ENCODE assay signal across 8 cellular contexts in genomic region chr12:108773798-108774788, GRCh38. TPM values are rescaled to one million over a fixed set of nuclear protein-coding genes. Genes with fewer than 3 reads are reported as not detected.
DNase-seq lines count a peak whose midpoint lies in the region; ATAC-seq and TF ChIP-seq lines count a peak whose summit lies in the region.

No MANE protein-coding gene starts in this region.

- H3K4me3 ChIP-seq in ectodermal cell (ENCODE audit: insufficient read depth, low read depth, low read length) (no peak overlapping the region), vagina (no peak overlapping the region)

- DNase-seq in ELR (ENCODE audit: low read depth) (peak; percentile 27), NCI-H526 treated with DMSO at 0.1 percent for 48 hours (lab: John Stamatoyannopoulos, UW) (peak; percentile 23), lung microvascular endothelial cell (ENCODE audit: low read depth in 2 of 2) (peak; percentile 92 to 97), vagina (ENCODE audit: extremely low spot score in 2 of 2) (peak in 1 of 2 donors; percentile 93), cerebellum (ENCODE audit: low spot score) (no peak)

- H3K4me1 ChIP-seq in ectodermal cell (ENCODE audit: control insufficient read depth, insufficient read depth, low read length) (peaks cover 16% of the 10 kb centered on the region), vagina (peaks cover 21% of the 10 kb centered on the region)

- H3K9me3 ChIP-seq in ectodermal cell (ENCODE audit: control insufficient read depth, low read length), result no peaks in the 10 kb centered on the region
- H3K9me3 ChIP-seq in vagina, result no peaks in the 10 kb centered on the region

- 80 to 83% methylated on average over 21 to 22 of the region's 23 CpGs for WGBS in ectodermal cell, 2 experiments

- H3K27ac ChIP-seq in ectodermal cell (ENCODE audit: insufficient read depth, low read depth, low read length, poor library complexity, severe bottlenecking), result peak overlapping the region; percentile 39
- H3K27ac ChIP-seq in vagina, result peak overlapping the region; percentile 45

- no peak for TF ChIP-seq CTCF in vagina (IDR thresholded peaks at IDR 0.05)

- no peaks in the 10 kb centered on the region for H3K27me3 ChIP-seq in ectodermal cell (ENCODE audit: control insufficient read depth, insufficient read depth, low read length, poor library complexity, severe bottlenecking)
- H3K27me3 ChIP-seq in vagina, result no peaks in the 10 kb centered on the region

- TF ChIP-seq POLR2A in vagina (IDR thresholded peaks at IDR 0.05), result no peak

- intact Hi-C loops in vagina (cut with DNase I), result no loop called here

- ATAC-seq in HG03159 (IDR thresholded peaks at IDR 0.05; ENCODE audit: unreplicated experiment), result no peak
- ATAC-seq in GM19324 (IDR thresholded peaks at IDR 0.05; ENCODE audit: low FRiP score, unreplicated experiment), result no peak

- H3K36me3 ChIP-seq in ectodermal cell (ENCODE audit: control insufficient read depth, insufficient read depth, low read length) (no peaks in the 10 kb centered on the region), vagina (no peaks in the 10 kb centered on the region)

RNA-seq across cellular contexts. Expression of gene CORO1C, which starts 42.8 kb away (rescaled TPM):
- polyA plus RNA-seq in ectodermal cell (2013, experiment 1 of 4), result 155 TPM
- 161 TPM for polyA plus RNA-seq in ectodermal cell (2013, experiment 2 of 4)
- polyA plus RNA-seq in ectodermal cell (2013, experiment 3 of 4), result 97.1 TPM
- polyA plus RNA-seq in ectodermal cell (2013, experiment 4 of 4), result 109 TPM
- total RNA-seq in lung microvascular endothelial cell (157 and 168 TPM in 2 replicates), vagina (189 TPM), cerebellum (114 TPM)
